ENCODE assay signal across 8 cellular contexts in genomic region chr6:145815875-145816274, GRCh38. TPM values are rescaled to one million over a fixed set of nuclear protein-coding genes. Genes with fewer than 3 reads are reported as not detected.
DNase-seq lines count a peak whose midpoint lies in the region; ATAC-seq and TF ChIP-seq lines count a peak whose summit lies in the region.

No MANE protein-coding gene starts in this region.

- peaks cover 32% of the 10 kb centered on the region for H3K4me1 Mint-ChIP-seq in dendritic cell treated with granulocyte-macrophage colony-stimulating factor and Interleukin-4, amounts not matched to agents 40 ng/mL and 50 ng/mL, for 4 days (ENCODE audit: low read depth)
- H3K4me1 Mint-ChIP-seq in natural killer cell, result peaks cover 40 to 58% of the 10 kb centered on the region in 2 donors

- ATAC-seq in natural killer cell, result no peak

- H3K36me3 ChIP-seq in ES-I3 (ENCODE audit: insufficient read depth, low read length), result no peaks in the 10 kb centered on the region

- 0 out of 2 replicates have a peak, but pooled peaks cover 4% of the 10 kb centered on the region for H3K4me1 ChIP-seq in ES-I3 (ENCODE audit: insufficient read depth, low read length)

- no peaks in the 10 kb centered on the region for H3K27me3 Mint-ChIP-seq in dendritic cell treated with granulocyte-macrophage colony-stimulating factor and Interleukin-4, amounts not matched to agents 40 ng/mL and 50 ng/mL, for 4 days
- H3K27me3 Mint-ChIP-seq in natural killer cell (ENCODE audit: low read depth in 2 of 2), result no peaks in the 10 kb centered on the region

- peak overlapping the region; percentile 88 for H3K4me3 Mint-ChIP-seq in dendritic cell treated with granulocyte-macrophage colony-stimulating factor and Interleukin-4, amounts not matched to agents 40 ng/mL and 50 ng/mL, for 4 days
- H3K4me3 Mint-ChIP-seq in natural killer cell, result peak overlapping the region; percentile 74

- TF ChIP-seq CTCF in natural killer cell (IDR thresholded peaks at IDR 0.05), result no peak

- DNase-seq in LHCN-M2 (ENCODE audit: low read depth), result peak; percentile 19
- no peak for DNase-seq in natural killer cell
- DNase-seq in kidney glomerular epithelial cell (lab: John Stamatoyannopoulos, UW), result no peak
- no peak for DNase-seq in NCI-H2081 treated with DMSO at 0.1 percent for 48 hours (lab: John Stamatoyannopoulos, UW)
- no peak for DNase-seq in activated CD8-positive, alpha-beta memory T cell treated with anti-CD3 and anti-CD28 coated beads for 24 hours
- DNase-seq in NCI-H187 treated with DMSO at 0.1 percent for 48 hours (lab: John Stamatoyannopoulos, UW), result no peak

- H3K9ac ChIP-seq in ES-I3 (ENCODE audit: low read depth, low read length), result peak overlapping the region; percentile 100; the same call in 1 of the 2 replicates

- peaks cover 12% of the 10 kb centered on the region for H3K36me3 Mint-ChIP-seq in dendritic cell treated with granulocyte-macrophage colony-stimulating factor and Interleukin-4, amounts not matched to agents 40 ng/mL and 50 ng/mL, for 4 days (ENCODE audit: low read depth)
- no peaks in the 10 kb centered on the region for H3K36me3 Mint-ChIP-seq in natural killer cell

- H3K27ac Mint-ChIP-seq in dendritic cell treated with granulocyte-macrophage colony-stimulating factor and Interleukin-4, amounts not matched to agents 40 ng/mL and 50 ng/mL, for 4 days, result peak overlapping the region; percentile 97
- H3K27ac Mint-ChIP-seq in natural killer cell, result peak overlapping the region; percentile 87 to 93

- intact Hi-C loops in dendritic cell treated with granulocyte-macrophage colony-stimulating factor and Interleukin-4, amounts not matched to agents 40 ng/mL and 50 ng/mL, for 4 days (cut with micrococcal nuclease), result loop anchor here (5.0 kb wide), 1 partner anchor 51 kb away; no protein-coding TSS in a partner anchor
- intact Hi-C loops in natural killer cell (cut with micrococcal nuclease), result loop anchor here (1.0 to 5.0 kb wide), 3 partner anchors 51 to 148 kb away; partner anchors contain the start of gene SHPRH

- no peaks in the 10 kb centered on the region for H3K9me3 ChIP-seq in ES-I3 (ENCODE audit: control insufficient read depth, insufficient read depth, low read length)

- H3K9me3 Mint-ChIP-seq in dendritic cell treated with granulocyte-macrophage colony-stimulating factor and Interleukin-4, amounts not matched to agents 40 ng/mL and 50 ng/mL, for 4 days, result no peaks in the 10 kb centered on the region
- H3K9me3 Mint-ChIP-seq in natural killer cell, result no peaks in the 10 kb centered on the region

RNA-seq across cellular contexts. Expression of gene FBXO30, which starts 1.3 kb away (rescaled TPM):
- total RNA-seq in LHCN-M2 (2014; rRNA removed), result 11.0 and 12.2 TPM in 2 replicates
- 2.9 TPM for polyA plus RNA-seq in LHCN-M2 (2012)
- 1 to 10 TPM; 3.4 to 6.4 (median 5.9) TPM for total RNA-seq in natural killer cell
